1 cellular context compared by ENCODE assay signal in genomic region chr1:232335751-232336274, GRCh38.
TF ChIP-seq lines count a peak whose summit lies in the region.

No MANE protein-coding gene starts in this region.

TF ChIP-seq in IMR-90, 13 proteins besides CTCF, POLR2A, EP300 and RAD21:
- no peak for TF ChIP-seq RCOR1 (IDR thresholded peaks at IDR 0.05; ENCODE audit: insufficient replicate concordance, low read length)
- no peak for TF ChIP-seq NFE2L2 (IDR thresholded peaks at IDR 0.05; ENCODE audit: low read depth, low read length)
- TF ChIP-seq CHD1 (IDR thresholded peaks at IDR 0.05; ENCODE audit: low read depth, low read length): no peak
- TF ChIP-seq USF2 (IDR thresholded peaks at IDR 0.05; ENCODE audit: low read depth, low read length): no peak
- no peak for TF ChIP-seq RFX5 (IDR thresholded peaks at IDR 0.05; ENCODE audit: low read depth, low read length)
- TF ChIP-seq CEBPB (IDR thresholded peaks at IDR 0.05; ENCODE audit: low read depth, low read length): no peak
- no peak for TF ChIP-seq ELK1 (IDR thresholded peaks at IDR 0.05; ENCODE audit: borderline replicate concordance, low read depth, low read length)
- no peak for TF ChIP-seq MXI1 (IDR thresholded peaks at IDR 0.05; ENCODE audit: borderline replicate concordance, low read depth, low read length)
- TF ChIP-seq SMC3 (IDR thresholded peaks at IDR 0.05; ENCODE audit: low read depth, low read length): no peak
- TF ChIP-seq BHLHE40 (IDR thresholded peaks at IDR 0.05; ENCODE audit: low read depth, low read length): no peak
